ENCODE assay signal across 16 cellular contexts in genomic region chr2:159051133-159051532, GRCh38.
"Had no signal": no experiment of that assay in that cellular context is flagged by ENCODE, and none has a peak within 500 bp of the region (broad histone marks: within the 10 kb centered on the region; RNA-seq: fewer than 3 reads in every experiment).

No MANE protein-coding gene starts in this region.

- H3K27ac ChIP-seq: parathyroid adenoma, psoas muscle, right lobe of liver, testis had no signal

- H3K36me3 Mint-ChIP-seq: natural killer cell treated with Interleukin-12 subunit alpha and Interleukin-12 subunit beta and Interleukin-15 and Interleukin-18, amount 100 ng/mL, for 72 hours; stimulated activated effector memory CD8-positive, alpha-beta T cell treated with anti-CD3 and anti-CD28 coated beads, Interleukin-12 subunit alpha, Interleukin-12 subunit beta, amount 100 ng/mL, for 72 hours had no signal

- H3K27me3 Mint-ChIP-seq: dendritic cell treated with granulocyte-macrophage colony-stimulating factor and Interleukin-4, amounts not matched to agents 40 ng/mL and 50 ng/mL, for 4 days had no signal

- H3K9me3 Mint-ChIP-seq: dendritic cell treated with granulocyte-macrophage colony-stimulating factor and Interleukin-4, amounts not matched to agents 40 ng/mL and 50 ng/mL, for 4 days; effector memory CD8-positive, alpha-beta T cell; natural killer cell treated with Interleukin-12 subunit alpha and Interleukin-12 subunit beta and Interleukin-15 and Interleukin-18, amount 100 ng/mL, for 72 hours; stimulated activated effector memory CD8-positive, alpha-beta T cell treated with anti-CD3 and anti-CD28 coated beads, Interleukin-12 subunit alpha, Interleukin-12 subunit beta, amount 100 ng/mL, for 72 hours had no signal

- H3K4me1 ChIP-seq: right lobe of liver, testis had no signal

- H3K4me3 Mint-ChIP-seq: dendritic cell treated with granulocyte-macrophage colony-stimulating factor and Interleukin-4, amounts not matched to agents 40 ng/mL and 50 ng/mL, for 4 days; effector memory CD8-positive, alpha-beta T cell; natural killer cell treated with Interleukin-12 subunit alpha and Interleukin-12 subunit beta and Interleukin-15 and Interleukin-18, amount 100 ng/mL, for 72 hours; stimulated activated effector memory CD8-positive, alpha-beta T cell treated with anti-CD3 and anti-CD28 coated beads, Interleukin-12 subunit alpha, Interleukin-12 subunit beta, amount 100 ng/mL, for 72 hours had no signal

- H3K27me3 ChIP-seq: esophagus squamous epithelium, heart right ventricle, right lobe of liver, testis, transverse colon had no signal

- H3K36me3 ChIP-seq: esophagus squamous epithelium, heart right ventricle, right lobe of liver, transverse colon had no signal

- H3K4me3 ChIP-seq: esophagus squamous epithelium, heart right ventricle, psoas muscle, right lobe of liver, testis, transverse colon had no signal

- ATAC-seq: effector memory CD8-positive, alpha-beta T cell; natural killer cell treated with Interleukin-12 subunit alpha and Interleukin-12 subunit beta and Interleukin-15 and Interleukin-18, amount 100 ng/mL, for 72 hours; right lobe of liver; stimulated activated effector memory CD8-positive, alpha-beta T cell treated with anti-CD3 and anti-CD28 coated beads, Interleukin-12 subunit alpha, Interleukin-12 subunit beta, amount 100 ng/mL, for 72 hours; stimulated activated naive CD8-positive, alpha-beta T cell treated with anti-CD3 and anti-CD28 coated beads, Interleukin-15, Interleukin-2, amounts not matched to agents 100 U/mL and 50 U/mL, for 24 hours had no signal

- H3K9me3 ChIP-seq: esophagus squamous epithelium, heart right ventricle, psoas muscle, right lobe of liver, testis, transverse colon had no signal

- H3K27ac Mint-ChIP-seq: dendritic cell treated with granulocyte-macrophage colony-stimulating factor and Interleukin-4, amounts not matched to agents 40 ng/mL and 50 ng/mL, for 4 days; effector memory CD8-positive, alpha-beta T cell; natural killer cell treated with Interleukin-12 subunit alpha and Interleukin-12 subunit beta and Interleukin-15 and Interleukin-18, amount 100 ng/mL, for 72 hours; stimulated activated effector memory CD8-positive, alpha-beta T cell treated with anti-CD3 and anti-CD28 coated beads, Interleukin-12 subunit alpha, Interleukin-12 subunit beta, amount 100 ng/mL, for 72 hours had no signal

- DNase-seq: effector memory CD8-positive, alpha-beta T cell; esophagus squamous epithelium; heart right ventricle; kidney glomerular epithelial cell; psoas muscle; retina; right lobe of liver; stimulated activated CD4-positive, alpha-beta T cell treated with anti-CD3 and anti-CD28 coated beads, Interleukin-4, amount 100 ng/mL, for 1 hour; stimulated activated CD8-positive, alpha-beta memory T cell treated with anti-CD3 and anti-CD28 coated beads, Interleukin-4, amount 100 ng/mL, for 48 hours; stimulated activated naive CD8-positive, alpha-beta T cell treated with anti-CD3 and anti-CD28 coated beads, Interleukin-15, Interleukin-2, amounts not matched to agents 100 U/mL and 50 U/mL, for 24 hours; testis; transverse colon had no signal
